ENCODE assay signal across 1 cellular context in genomic region chr2:176109226-176109954, GRCh38.
A peak's percentile ranks its signal among the peaks of the same experiment; 100 is the strongest.
TF ChIP-seq lines count a peak whose summit lies in the region.

No MANE protein-coding gene starts in this region.

TF ChIP-seq in HepG2, 621 proteins besides CTCF, POLR2A, EP300 and RAD21:
- TF ChIP-seq PATZ1 (CRISPR knock-in tag; IDR thresholded peaks at IDR 0.05) (no peak), EZH2 (conservative IDR thresholded peaks at IDR 0.05; ENCODE audit: low read depth, low read length) (peak; percentile 90)
